ENCODE assay signal across 23 cellular contexts in the genomic region with DNA sequence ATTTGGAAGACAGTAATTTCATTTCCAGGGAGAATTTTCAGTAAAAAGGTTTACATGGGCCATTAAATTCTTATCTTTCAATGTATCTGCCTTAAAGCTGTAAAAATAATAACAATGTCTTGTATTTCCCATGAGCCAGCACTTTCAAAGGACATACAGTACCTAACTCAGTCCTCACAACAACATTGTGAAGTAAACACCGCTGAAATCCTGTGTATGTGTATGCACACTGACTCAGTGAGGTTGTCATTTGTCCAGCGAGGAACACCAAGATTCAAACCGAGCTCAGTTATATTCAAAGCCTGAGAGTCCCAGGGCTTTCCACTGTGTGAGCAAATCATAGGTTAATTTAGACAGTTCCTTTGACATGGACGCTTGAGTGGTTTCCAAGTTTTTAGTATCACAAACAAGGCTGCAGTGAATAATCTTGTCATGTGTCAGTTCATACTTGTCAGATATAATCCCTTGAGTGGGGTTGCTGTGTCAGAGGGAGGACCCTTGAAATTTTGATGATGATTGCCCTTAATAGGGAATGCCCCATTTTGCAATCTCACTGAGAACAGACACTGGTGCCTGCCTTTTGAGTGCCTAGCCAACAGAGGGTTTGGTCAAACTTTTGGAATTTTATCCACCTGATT. TPM values are rescaled to one million over a fixed set of nuclear protein-coding genes. Genes with fewer than 3 reads are reported as not detected.
DNase-seq lines count a peak whose midpoint lies in the region; TF ChIP-seq lines count a peak whose summit lies in the region.
"Had no signal": no experiment of that assay in that cellular context is flagged by ENCODE, and none has a peak within 500 bp of the region (broad histone marks: within the 10 kb centered on the region; RNA-seq: fewer than 3 reads in every experiment).

No MANE protein-coding gene starts in this region.

- H2BK5ac ChIP-seq in neuronal stem cell (ENCODE audit: low read length): no peak overlapping the region

- POLR2A ChIA-PET in Caco-2 (lab: Charles Lee): no interaction called here

- in situ Hi-C loops in ACHN (cut with HindIII; ENCODE audit: low pct_ligation_motif_present, low pct_unique_long_range_greater_than_20kb, low sequenced_read_pairs): no loop called here

- H3K18ac ChIP-seq in neuronal stem cell (ENCODE audit: low read length): no peak overlapping the region

- H3K9me3 Mint-ChIP-seq in Caco-2 (ENCODE audit: unreplicated experiment): no peaks in the 10 kb centered on the region

- H3K4me1 ChIP-seq in neuronal stem cell (ENCODE audit: control insufficient read depth in 2 of 2, insufficient read depth in 1 of 2, low read depth in 1 of 2, low read length in 2 of 2) (peaks cover 11 to 12% of the 10 kb centered on the region in 2 donors), Caco-2 (peaks cover 25% of the 10 kb centered on the region; the same call in 1 of the 2 replicates)
- H3K4me1 ChIP-seq: BE2C had no signal

- H2AK5ac ChIP-seq in neuronal stem cell (ENCODE audit: low read depth, low read length): no peak overlapping the region

- intact Hi-C loops in Caco-2 (cut with micrococcal nuclease; ENCODE audit: unreplicated experiment): no loop called here

- H3K27me3 ChIP-seq in neuronal stem cell (ENCODE audit: control insufficient read depth in 3 of 3, insufficient read depth in 3 of 3, low read depth in 1 of 3, low read length in 3 of 3) (no peaks in the 10 kb centered on the region), Caco-2 (replicated peaks; ENCODE audit: control insufficient read depth, insufficient read depth, low read length) (no peaks in the 10 kb centered on the region)
- H3K27me3 ChIP-seq: BE2C had no signal

- no TSS peak for BruUV-seq in Caco-2 (replicated peaks; lab: Mats Ljungman, UMichigan)

- no peak overlapping the region for H4K8ac ChIP-seq in neuronal stem cell (ENCODE audit: low read depth, low read length)

- DNase-seq in NCI-H69 (lab: John Stamatoyannopoulos, UW) (peak; percentile 11), fibroblast of villous mesenchyme (ENCODE audit: low read depth) (peak; percentile 73), neuronal stem cell (ENCODE audit: low spot score) (no peak), NCI-H2107 treated with DMSO at 0.1 percent for 48 hours (lab: John Stamatoyannopoulos, UW; ENCODE audit: unreplicated experiment) (no peak), superior temporal gyrus (ENCODE audit: extremely low spot score) (no peak), ACHN (no peak), Caco-2 (no peak)
- DNase-seq: BE2C; CD4-positive, CD25-positive, alpha-beta regulatory T cell; DMS 273 treated with DMSO at 0.1 percent for 48 hours; DND-41; H7; HFFc6; KG1; NCI-H1105 treated with DMSO at 0.1 percent for 48 hours; NCI-H2029 treated with DMSO at 0.1 percent for 48 hours; NCI-H2171; NCI-H446; NCI-H526; Right ventricle myocardium superior had no signal

- CTCF ChIA-PET in Caco-2 (lab: Charles Lee): no interaction called here

- H2BK12ac ChIP-seq in neuronal stem cell (ENCODE audit: low read length): no peak overlapping the region

- peak overlapping the region; percentile 48; the same call in 1 of the 2 replicates for H3K27ac ChIP-seq in C4-2B
- no peak overlapping the region for H3K27ac ChIP-seq in neuronal stem cell (replicated peaks; ENCODE audit: low read length)
- H3K27ac ChIP-seq: A549 had no signal

- H3K9me3 ChIP-seq in neuronal stem cell (replicated peaks in 1 of 2; ENCODE audit: control insufficient read depth in 2 of 2, insufficient read depth in 1 of 2, low read depth in 1 of 2, low read length in 2 of 2) (no peaks in the 10 kb centered on the region), Caco-2 (no peaks in the 10 kb centered on the region)
- H3K9me3 ChIP-seq: A549, BE2C had no signal

- no peak overlapping the region for H3K4me2 ChIP-seq in neuronal stem cell (ENCODE audit: insufficient read depth, low read length, poor library complexity, severe bottlenecking)
- H3K4me2 ChIP-seq: A549 had no signal

- no peak overlapping the region for H3K4me3 Mint-ChIP-seq in Caco-2 (ENCODE audit: unreplicated experiment)
- H3K4me3 Mint-ChIP-seq: CD4-positive, CD25-positive, alpha-beta regulatory T cell; HFFc6 had no signal

- H2BK15ac ChIP-seq in neuronal stem cell (ENCODE audit: low read length): no peak overlapping the region

- H3K14ac ChIP-seq in neuronal stem cell (ENCODE audit: low read length): no peak overlapping the region

- no peak overlapping the region for H3K27ac Mint-ChIP-seq in Caco-2 (ENCODE audit: unreplicated experiment)
- H3K27ac Mint-ChIP-seq: HFFc6 had no signal

- H3K36me3 Mint-ChIP-seq in Caco-2 (ENCODE audit: insufficient read depth, unreplicated experiment): no peaks in the 10 kb centered on the region
- H3K36me3 Mint-ChIP-seq: CD4-positive, CD25-positive, alpha-beta regulatory T cell had no signal

- H3K4ac ChIP-seq in neuronal stem cell (ENCODE audit: low read length): no peak overlapping the region

- no peak overlapping the region for H3K23ac ChIP-seq in neuronal stem cell (ENCODE audit: low read depth, low read length, poor library complexity)

- no peaks in the 10 kb centered on the region for H3K79me1 ChIP-seq in neuronal stem cell (ENCODE audit: low read depth, low read length)

- peak overlapping the region; percentile 13 for H2AFZ ChIP-seq in neuronal stem cell (ENCODE audit: low read length)

- no peak overlapping the region for H4K91ac ChIP-seq in neuronal stem cell (ENCODE audit: low read depth, low read length, poor library complexity)

- TF ChIP-seq CTCF in C4-2B (conservative IDR thresholded peaks at IDR 0.05): no peak
- TF ChIP-seq CTCF in fibroblast of villous mesenchyme (IDR thresholded peaks at IDR 0.05; ENCODE audit: insufficient read depth, low read depth, low read length): no peak
- no peak for TF ChIP-seq CTCF in Caco-2 (IDR thresholded peaks at IDR 0.05; ENCODE audit: insufficient read depth in 1 of 2, low read depth in 1 of 2, low read length in 1 of 2, severe bottlenecking in 1 of 2, unreplicated experiment in 1 of 2)

- no peaks in the 10 kb centered on the region for H3K27me3 Mint-ChIP-seq in Caco-2 (ENCODE audit: insufficient read depth, unreplicated experiment)

- H3K4me3 ChIP-seq in fibroblast of villous mesenchyme (ENCODE audit: low read depth, low read length) (no peak overlapping the region), neuronal stem cell (ENCODE audit: low read length in 2 of 2) (no peak overlapping the region), Caco-2 (ENCODE audit: low read depth, low read length) (no peak overlapping the region)
- H3K4me3 ChIP-seq: A549, GM12878 had no signal

- peaks cover 27% of the 10 kb centered on the region for H3K4me1 Mint-ChIP-seq in Caco-2 (ENCODE audit: low read depth, unreplicated experiment)
- H3K4me1 Mint-ChIP-seq: CD4-positive, CD25-positive, alpha-beta regulatory T cell had no signal

- no peak overlapping the region for H2BK120ac ChIP-seq in neuronal stem cell (ENCODE audit: low read depth, low read length)

- no CpG with 5 or more reads among the region's 4 CpGs for WGBS in neuronal stem cell (ENCODE audit: extremely low coverage in 2 of 2, insufficient read length in 2 of 2, insufficient replicate concordance in 1 of 2), 2 donors

- no peak overlapping the region for H3K9ac ChIP-seq in neuronal stem cell (ENCODE audit: low read depth, low read length, poor library complexity)

- H3K36me3 ChIP-seq in neuronal stem cell (replicated peaks in 1 of 2; ENCODE audit: control insufficient read depth in 2 of 2, insufficient read depth in 2 of 2, low read length in 2 of 2) (no peaks in the 10 kb centered on the region), Caco-2 (ENCODE audit: control insufficient read depth, insufficient read depth, low read length) (no peaks in the 10 kb centered on the region)
- H3K36me3 ChIP-seq: BE2C had no signal

RNA-seq across cellular contexts. Expression of gene SLC22A23, which starts 50.0 kb away (rescaled TPM):
- total RNA-seq in fibroblast of villous mesenchyme: 2.2 and 2.6 TPM in 2 replicates
- 3.6 TPM for polyA plus RNA-seq in neuronal stem cell (2013, experiment 1 of 2)
- polyA plus RNA-seq in neuronal stem cell (2013, experiment 2 of 2): 3.7 TPM
- total RNA-seq in Caco-2 (2022): 44.9 and 45.5 TPM in 2 replicates

Comparison
In these comparisons a context has a peak if more than half of its experiments do, and no peak if none do; other contexts are left out.
1. DNase-seq: peak in NCI-H69 (single experiment) and fibroblast of villous mesenchyme (single experiment); none in neuronal stem cell (single experiment), NCI-H2107 treated with DMSO at 0.1 percent for 48 hours (single experiment), superior temporal gyrus (single experiment), ACHN (single experiment) and Caco-2 (0 of 2).
2. RNA of gene SLC22A23, which starts 50.0 kb away (total RNA-seq): 44.9 to 45.5 TPM in Caco-2; 2.2 to 2.6 TPM in fibroblast of villous mesenchyme; every median in the first group is over 10 times any median in the second.